ENCODE assay signal across 10 cellular contexts in genomic region chr1:182388392-182389134, GRCh38. TPM values are rescaled to one million over a fixed set of nuclear protein-coding genes. Genes with fewer than 3 reads are reported as not detected.
DNase-seq lines count a peak whose midpoint lies in the region; ATAC-seq and TF ChIP-seq lines count a peak whose summit lies in the region.
"Had no signal": no experiment of that assay in that cellular context is flagged by ENCODE, and none has a peak within 500 bp of the region (broad histone marks: within the 10 kb centered on the region; RNA-seq: fewer than 3 reads in every experiment).

No MANE protein-coding gene starts in this region.

- ATAC-seq in IMR-90 (ENCODE audit: low read depth) (no peak), HG03571 (IDR thresholded peaks at IDR 0.05; ENCODE audit: unreplicated experiment) (no peak), HG03139 (IDR thresholded peaks at IDR 0.05; ENCODE audit: unreplicated experiment) (no peak)

- H4K8ac ChIP-seq in IMR-90 (ENCODE audit: low read depth in 2 of 2, low read length in 2 of 2) = no peak overlapping the region

- H2BK15ac ChIP-seq in IMR-90 (ENCODE audit: low read depth, low read length) = no peak overlapping the region

- no peak overlapping the region for H2BK5ac ChIP-seq in IMR-90 (ENCODE audit: low read depth, low read length, poor library complexity, severe bottlenecking)

- peaks cover 68% of the 10 kb centered on the region for H3K36me3 Mint-ChIP-seq in nephron progenitor cell (ENCODE audit: low read depth)

- H3K4me3 ChIP-seq in ACC112 (ENCODE audit: low read depth, low read length) (peak overlapping the region; percentile 86), IMR-90 (ENCODE audit: insufficient read depth, low read depth, low read length) (peak overlapping the region; percentile 23; the same call in 1 of the 2 replicates), epithelial cell of esophagus (ENCODE audit: low read length) (peak overlapping the region; percentile 99)

- peak overlapping the region; percentile 100 for H3K4me3 Mint-ChIP-seq in nephron progenitor cell

- no peak overlapping the region for H4K91ac ChIP-seq in IMR-90 (ENCODE audit: insufficient read depth, low read depth, low read length)

- no peak overlapping the region for H3K18ac ChIP-seq in IMR-90 (ENCODE audit: low read depth, low read length)

- H3K4me1 ChIP-seq in ACC112 (ENCODE audit: control insufficient read depth, insufficient read depth, low read length, unreplicated experiment) (peaks cover 5% of the 10 kb centered on the region), IMR-90 (ENCODE audit: control insufficient read depth, insufficient read depth, low read length) (peaks cover 3% of the 10 kb centered on the region)

- no peak overlapping the region for H4K5ac ChIP-seq in IMR-90 (ENCODE audit: low read depth, low read length)

- H3K27me3 Mint-ChIP-seq in nephron progenitor cell (ENCODE audit: low read depth, poor library complexity) = peaks cover 3% of the 10 kb centered on the region

- H3K79me1 ChIP-seq in IMR-90 (ENCODE audit: low read depth in 1 of 2, low read length in 2 of 2) = peaks cover 13 to 39% of the 10 kb centered on the region in 2 experiments

- H3K4ac ChIP-seq in IMR-90 (ENCODE audit: low read depth, low read length) = no peak overlapping the region

- in situ Hi-C loops in IMR-90 (cut with MboI; ENCODE audit: low sequenced_read_pairs) = no loop called here

- no peak for TF ChIP-seq POLR2A in IMR-90 (IDR thresholded peaks at IDR 0.05; ENCODE audit: low read depth, low read length)

- intact Hi-C loops in IMR-90 (cut with micrococcal nuclease) = no loop called here

- CTCF ChIA-PET in IMR-90 (lab: Yijun Ruan, JAX) = interaction anchor here (2.0 kb wide), 1 partner anchor 245 kb away, joined by 7 read pairs; no protein-coding TSS in a partner anchor

- peaks cover 9% of the 10 kb centered on the region; the same call in 1 of the 2 replicates for H3K9me1 ChIP-seq in IMR-90 (ENCODE audit: insufficient read depth, low read length)

- no TSS peak for BruUV-seq in IMR-90 (replicated peaks; lab: Mats Ljungman, UMichigan)

- no peak for TF ChIP-seq RAD21 in IMR-90 (IDR thresholded peaks at IDR 0.05; ENCODE audit: low read length)

- H3K27ac ChIP-seq in ACC112 (ENCODE audit: low read depth, low read length) = no peak overlapping the region
- no peak overlapping the region for H3K27ac ChIP-seq in IMR-90 (ENCODE audit: insufficient read depth, low read length)

- H2BK20ac ChIP-seq in IMR-90 (ENCODE audit: low read depth, low read length) = no peak overlapping the region

- H2AK9ac ChIP-seq in IMR-90 (replicated peaks; ENCODE audit: low read depth, low read length, poor library complexity) = no peak overlapping the region

- DNase-seq in IMR-90 = no peak
- no peak for DNase-seq in epithelial cell of esophagus (ENCODE audit: low read depth)
- DNase-seq in nephron progenitor cell = no peak
- no peak for DNase-seq in NCI-H2227 (lab: John Stamatoyannopoulos, UW; ENCODE audit: unreplicated experiment)
- no peak for DNase-seq in DMS153 treated with DMSO at 0.1 percent for 48 hours (lab: John Stamatoyannopoulos, UW; ENCODE audit: unreplicated experiment)
- DNase-seq: NCI-H187 treated with DMSO at 0.1 percent for 48 hours; stimulated activated CD8-positive, alpha-beta memory T cell treated with anti-CD3 and anti-CD28 coated beads, Interleukin-4, amount 100 ng/mL, for 48 hours had no signal

- peaks cover 27% of the 10 kb centered on the region for H4K20me1 ChIP-seq in IMR-90 (ENCODE audit: insufficient read depth, low read length)

- H3K9me3 Mint-ChIP-seq in nephron progenitor cell = no peaks in the 10 kb centered on the region

- WGBS in IMR-90 (ENCODE audit: extremely low coverage in 2 of 2, insufficient read length in 1 of 2), 2 experiments = 100% methylated on average over 1 of the region's 5 CpGs; no CpG with 5 or more reads in 1 of the 2 experiments

- no peak overlapping the region for H3K14ac ChIP-seq in IMR-90 (replicated peaks; ENCODE audit: low read depth, low read length)

- peaks cover 38% of the 10 kb centered on the region for H3K79me2 ChIP-seq in ACC112 (ENCODE audit: control insufficient read depth, insufficient read depth, low read length, unreplicated experiment)

- H3K27me3 ChIP-seq in ACC112 (ENCODE audit: insufficient read depth, low read length) (no peaks in the 10 kb centered on the region), IMR-90 (ENCODE audit: control insufficient read depth, insufficient read depth, low read length) (no peaks in the 10 kb centered on the region)

- no peak overlapping the region for H3K56ac ChIP-seq in IMR-90 (ENCODE audit: extremely low read depth, insufficient read depth, low read length)

- peak overlapping the region; percentile 81; the same call in 1 of the 2 replicates for H3K9ac ChIP-seq in IMR-90 (ENCODE audit: low read depth, low read length)

- H3K4me1 Mint-ChIP-seq in nephron progenitor cell = peaks cover 50% of the 10 kb centered on the region

- H3K27ac Mint-ChIP-seq in nephron progenitor cell = peak overlapping the region; percentile 99

- POLR2A ChIA-PET in IMR-90 (lab: Charles Lee; ENCODE audit: unreplicated experiment) = no interaction called here

- H3K36me3 ChIP-seq in ACC112 (ENCODE audit: insufficient read depth, low read length) = peaks cover 42% of the 10 kb centered on the region
- peaks cover 43% of the 10 kb centered on the region for H3K36me3 ChIP-seq in IMR-90 (ENCODE audit: control insufficient read depth, insufficient read depth, low read length)

- peak overlapping the region; percentile 98 for H3K4me2 ChIP-seq in IMR-90 (ENCODE audit: low read depth, low read length)

- dilution Hi-C loops in IMR-90 (cut with HindIII; ENCODE audit: low sequenced_read_pairs, unreplicated experiment) = no loop called here

- no peak overlapping the region for H2AK5ac ChIP-seq in IMR-90 (ENCODE audit: low read depth, low read length)

- H3K9me3 ChIP-seq in IMR-90 (ENCODE audit: control insufficient read depth, insufficient read depth, low read length) = no peaks in the 10 kb centered on the region

- H2BK120ac ChIP-seq in IMR-90 (ENCODE audit: low read depth, low read length) = no peak overlapping the region

- TF ChIP-seq CTCF in IMR-90 (conservative IDR thresholded peaks at IDR 0.05; ENCODE audit: low read depth, low read length) (no peak), epithelial cell of esophagus (IDR thresholded peaks at IDR 0.05; ENCODE audit: insufficient read depth, low read depth, low read length, missing control alignments) (no peak), nephron progenitor cell (IDR thresholded peaks at IDR 0.05) (no peak)

- no peak overlapping the region for H3K23ac ChIP-seq in IMR-90 (ENCODE audit: low read depth, low read length)

- H2AFZ ChIP-seq in ACC112 (ENCODE audit: low read length, unreplicated experiment) (no peak overlapping the region), IMR-90 (replicated peaks; ENCODE audit: low read length, poor library complexity) (no peak overlapping the region)

TF ChIP-seq in IMR-90, 13 proteins besides CTCF, POLR2A, EP300 and RAD21:
- TF ChIP-seq ELK1 (IDR thresholded peaks at IDR 0.05; ENCODE audit: borderline replicate concordance, low read depth, low read length) = no peak
- TF ChIP-seq MAFK (IDR thresholded peaks at IDR 0.05; ENCODE audit: low read depth, low read length) = no peak
- TF ChIP-seq RFX5 (IDR thresholded peaks at IDR 0.05; ENCODE audit: low read depth, low read length) = no peak
- TF ChIP-seq CHD1 (IDR thresholded peaks at IDR 0.05; ENCODE audit: low read depth, low read length) = no peak
- TF ChIP-seq SMC3 (IDR thresholded peaks at IDR 0.05; ENCODE audit: low read depth, low read length) = no peak
- TF ChIP-seq MXI1 (IDR thresholded peaks at IDR 0.05; ENCODE audit: borderline replicate concordance, low read depth, low read length) = no peak
- TF ChIP-seq BHLHE40 (IDR thresholded peaks at IDR 0.05; ENCODE audit: low read depth, low read length) = no peak
- TF ChIP-seq RCOR1 (IDR thresholded peaks at IDR 0.05; ENCODE audit: insufficient replicate concordance, low read length) = no peak
- no peak for TF ChIP-seq MAZ (IDR thresholded peaks at IDR 0.05; ENCODE audit: borderline replicate concordance, low read depth, low read length)
- TF ChIP-seq NFE2L2 (IDR thresholded peaks at IDR 0.05; ENCODE audit: low read depth, low read length) = no peak
- no peak for TF ChIP-seq CEBPB (IDR thresholded peaks at IDR 0.05; ENCODE audit: low read depth, low read length)
- no peak for TF ChIP-seq USF2 (IDR thresholded peaks at IDR 0.05; ENCODE audit: low read depth, low read length)
- TF ChIP-seq FOS (IDR thresholded peaks at IDR 0.05; ENCODE audit: low read depth, low read length) = no peak

RNA-seq across cellular contexts. Expression of gene GLUL, which starts 3.0 kb away (rescaled TPM):
- total RNA-seq in IMR-90 (2012; rRNA removed) = 236 and 385 TPM in 2 replicates
- 131 and 149 TPM in 2 replicates for polyA plus RNA-seq in IMR-90 (2012; rRNA removed)
- polyA plus RNA-seq in IMR-90 (2012; cell fraction: cytosol; rRNA removed) = 130 and 187 TPM in 2 replicates
- polyA plus RNA-seq in IMR-90 (2012; cell fraction: nucleus; rRNA removed; ENCODE audit: low replicate concordance) = 157 and 174 TPM in 2 replicates

RNA-seq across cellular contexts. Expression of gene TEDDM1, which starts 11.9 kb away (rescaled TPM):
- total RNA-seq in IMR-90 (2012; rRNA removed) = not detected in 2 replicates
- polyA plus RNA-seq in IMR-90 (2012; rRNA removed) = not detected in 2 replicates
- not detected in 2 replicates for polyA plus RNA-seq in IMR-90 (2012; cell fraction: cytosol; rRNA removed)
- not detected in 2 replicates for polyA plus RNA-seq in IMR-90 (2012; cell fraction: nucleus; rRNA removed; ENCODE audit: low replicate concordance)

Comparison
In these comparisons a context has a peak if more than half of its experiments do, and no peak if none do; other contexts are left out.
1. H3K4me3 ChIP-seq: peak in every context shown above with its lines; median percentile 99 in epithelial cell of esophagus; 86 in ACC112; 23 in IMR-90.